ENCODE assay signal across 1 cellular context in genomic region chr17:13508916-13509315, GRCh38.
TF ChIP-seq lines count a peak whose summit lies in the region.

No MANE protein-coding gene starts in this region.

TF ChIP-seq in K562, 482 proteins besides CTCF, POLR2A, EP300 and RAD21:
- TF ChIP-seq CAMTA2 (CRISPR knock-in tag; conservative IDR thresholded peaks at IDR 0.05) (no peak), SMARCE1 (IDR thresholded peaks at IDR 0.05) (no peak), MEIS2 (IDR thresholded peaks at IDR 0.05; ENCODE audit: partially characterized antibody) (peak; percentile 5), ZFP91 (CRISPR knock-in tag; IDR thresholded peaks at IDR 0.05) (no peak), CREBBP (IDR thresholded peaks at IDR 0.05; ENCODE audit: low read depth, low read length) (no peak), PKNOX1 (IDR thresholded peaks at IDR 0.05) (0 out of 2 replicates have a peak, but pooled peaks have one; percentile 7), GABPA (tag; conservative IDR thresholded peaks at IDR 0.05; ENCODE audit: low read depth) (peak; percentile 35; the same call in 1 of the 2 replicates), HNRNPLL (IDR thresholded peaks at IDR 0.05; ENCODE audit: low read depth, low read length, poor library complexity, severe bottlenecking) (no peak), TEAD4 (IDR thresholded peaks at IDR 0.05; ENCODE audit: low read length) (0 out of 2 replicates have a peak, but pooled peaks have one; percentile 19), TEAD4 (CRISPR knock-in tag; IDR thresholded peaks at IDR 0.05; ENCODE audit: borderline replicate concordance) (no peak), SMARCB1 (IDR thresholded peaks at IDR 0.05; ENCODE audit: insufficient read length, low read depth) (no peak)
- TF ChIP-seq, protein P1, sequence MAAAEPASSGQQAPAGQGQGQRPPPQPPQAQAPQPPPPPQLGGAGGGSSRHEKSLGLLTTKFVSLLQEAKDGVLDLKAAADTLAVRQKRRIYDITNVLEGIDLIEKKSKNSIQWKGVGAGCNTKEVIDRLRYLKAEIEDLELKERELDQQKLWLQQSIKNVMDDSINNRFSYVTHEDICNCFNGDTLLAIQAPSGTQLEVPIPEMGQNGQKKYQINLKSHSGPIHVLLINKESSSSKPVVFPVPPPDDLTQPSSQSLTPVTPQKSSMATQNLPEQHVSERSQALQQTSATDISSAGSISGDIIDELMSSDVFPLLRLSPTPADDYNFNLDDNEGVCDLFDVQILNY (CRISPR knock-in tag; IDR thresholded peaks at IDR 0.05): no peak
- TF ChIP-seq, protein P2, sequence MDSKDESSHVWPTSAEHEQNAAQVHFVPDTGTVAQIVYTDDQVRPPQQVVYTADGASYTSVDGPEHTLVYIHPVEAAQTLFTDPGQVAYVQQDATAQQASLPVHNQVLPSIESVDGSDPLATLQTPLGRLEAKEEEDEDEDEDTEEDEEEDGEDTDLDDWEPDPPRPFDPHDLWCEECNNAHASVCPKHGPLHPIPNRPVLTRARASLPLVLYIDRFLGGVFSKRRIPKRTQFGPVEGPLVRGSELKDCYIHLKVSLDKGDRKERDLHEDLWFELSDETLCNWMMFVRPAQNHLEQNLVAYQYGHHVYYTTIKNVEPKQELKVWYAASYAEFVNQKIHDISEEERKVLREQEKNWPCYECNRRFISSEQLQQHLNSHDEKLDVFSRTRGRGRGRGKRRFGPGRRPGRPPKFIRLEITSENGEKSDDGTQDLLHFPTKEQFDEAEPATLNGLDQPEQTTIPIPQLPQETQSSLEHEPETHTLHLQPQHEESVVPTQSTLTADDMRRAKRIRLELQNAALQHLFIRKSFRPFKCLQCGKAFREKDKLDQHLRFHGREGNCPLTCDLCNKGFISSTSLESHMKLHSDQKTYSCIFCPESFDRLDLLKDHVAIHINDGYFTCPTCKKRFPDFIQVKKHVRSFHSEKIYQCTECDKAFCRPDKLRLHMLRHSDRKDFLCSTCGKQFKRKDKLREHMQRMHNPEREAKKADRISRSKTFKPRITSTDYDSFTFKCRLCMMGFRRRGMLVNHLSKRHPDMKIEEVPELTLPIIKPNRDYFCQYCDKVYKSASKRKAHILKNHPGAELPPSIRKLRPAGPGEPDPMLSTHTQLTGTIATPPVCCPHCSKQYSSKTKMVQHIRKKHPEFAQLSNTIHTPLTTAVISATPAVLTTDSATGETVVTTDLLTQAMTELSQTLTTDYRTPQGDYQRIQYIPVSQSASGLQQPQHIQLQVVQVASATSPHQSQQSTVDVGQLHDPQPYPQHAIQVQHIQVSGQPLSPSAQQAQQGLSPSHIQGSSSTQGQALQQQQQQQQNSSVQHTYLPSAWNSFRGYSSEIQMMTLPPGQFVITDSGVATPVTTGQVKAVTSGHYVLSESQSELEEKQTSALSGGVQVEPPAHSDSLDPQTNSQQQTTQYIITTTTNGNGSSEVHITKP (IDR thresholded peaks at IDR 0.05; ENCODE audit: partially characterized antibody): peak; percentile 12
- TF ChIP-seq, protein P3, sequence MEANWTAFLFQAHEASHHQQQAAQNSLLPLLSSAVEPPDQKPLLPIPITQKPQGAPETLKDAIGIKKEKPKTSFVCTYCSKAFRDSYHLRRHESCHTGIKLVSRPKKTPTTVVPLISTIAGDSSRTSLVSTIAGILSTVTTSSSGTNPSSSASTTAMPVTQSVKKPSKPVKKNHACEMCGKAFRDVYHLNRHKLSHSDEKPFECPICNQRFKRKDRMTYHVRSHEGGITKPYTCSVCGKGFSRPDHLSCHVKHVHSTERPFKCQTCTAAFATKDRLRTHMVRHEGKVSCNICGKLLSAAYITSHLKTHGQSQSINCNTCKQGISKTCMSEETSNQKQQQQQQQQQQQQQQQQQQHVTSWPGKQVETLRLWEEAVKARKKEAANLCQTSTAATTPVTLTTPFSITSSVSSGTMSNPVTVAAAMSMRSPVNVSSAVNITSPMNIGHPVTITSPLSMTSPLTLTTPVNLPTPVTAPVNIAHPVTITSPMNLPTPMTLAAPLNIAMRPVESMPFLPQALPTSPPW (CRISPR knock-in tag; IDR thresholded peaks at IDR 0.05): peak; percentile 15; the same call in 1 of the 2 replicates
- TF ChIP-seq, protein P4, sequence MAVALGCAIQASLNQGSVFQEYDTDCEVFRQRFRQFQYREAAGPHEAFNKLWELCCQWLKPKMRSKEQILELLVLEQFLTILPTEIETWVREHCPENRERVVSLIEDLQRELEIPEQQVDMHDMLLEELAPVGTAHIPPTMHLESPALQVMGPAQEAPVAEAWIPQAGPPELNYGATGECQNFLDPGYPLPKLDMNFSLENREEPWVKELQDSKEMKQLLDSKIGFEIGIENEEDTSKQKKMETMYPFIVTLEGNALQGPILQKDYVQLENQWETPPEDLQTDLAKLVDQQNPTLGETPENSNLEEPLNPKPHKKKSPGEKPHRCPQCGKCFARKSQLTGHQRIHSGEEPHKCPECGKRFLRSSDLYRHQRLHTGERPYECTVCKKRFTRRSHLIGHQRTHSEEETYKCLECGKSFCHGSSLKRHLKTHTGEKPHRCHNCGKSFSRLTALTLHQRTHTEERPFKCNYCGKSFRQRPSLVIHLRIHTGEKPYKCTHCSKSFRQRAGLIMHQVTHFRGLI (CRISPR knock-in tag; IDR thresholded peaks at IDR 0.05): no peak
- TF ChIP-seq, protein P5, sequence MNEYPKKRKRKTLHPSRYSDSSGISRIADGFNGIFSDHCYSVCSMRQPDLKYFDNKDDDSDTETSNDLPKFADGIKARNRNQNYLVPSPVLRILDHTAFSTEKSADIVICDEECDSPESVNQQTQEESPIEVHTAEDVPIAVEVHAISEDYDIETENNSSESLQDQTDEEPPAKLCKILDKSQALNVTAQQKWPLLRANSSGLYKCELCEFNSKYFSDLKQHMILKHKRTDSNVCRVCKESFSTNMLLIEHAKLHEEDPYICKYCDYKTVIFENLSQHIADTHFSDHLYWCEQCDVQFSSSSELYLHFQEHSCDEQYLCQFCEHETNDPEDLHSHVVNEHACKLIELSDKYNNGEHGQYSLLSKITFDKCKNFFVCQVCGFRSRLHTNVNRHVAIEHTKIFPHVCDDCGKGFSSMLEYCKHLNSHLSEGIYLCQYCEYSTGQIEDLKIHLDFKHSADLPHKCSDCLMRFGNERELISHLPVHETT (CRISPR knock-in tag; conservative IDR thresholded peaks at IDR 0.05 in 1 of 2, IDR thresholded peaks at IDR 0.05 in 1 of 2): 0 out of 4 replicates have a peak, but pooled peaks of 1 of the 2 experiments have one; percentile 29
- TF ChIP-seq, protein P6, sequence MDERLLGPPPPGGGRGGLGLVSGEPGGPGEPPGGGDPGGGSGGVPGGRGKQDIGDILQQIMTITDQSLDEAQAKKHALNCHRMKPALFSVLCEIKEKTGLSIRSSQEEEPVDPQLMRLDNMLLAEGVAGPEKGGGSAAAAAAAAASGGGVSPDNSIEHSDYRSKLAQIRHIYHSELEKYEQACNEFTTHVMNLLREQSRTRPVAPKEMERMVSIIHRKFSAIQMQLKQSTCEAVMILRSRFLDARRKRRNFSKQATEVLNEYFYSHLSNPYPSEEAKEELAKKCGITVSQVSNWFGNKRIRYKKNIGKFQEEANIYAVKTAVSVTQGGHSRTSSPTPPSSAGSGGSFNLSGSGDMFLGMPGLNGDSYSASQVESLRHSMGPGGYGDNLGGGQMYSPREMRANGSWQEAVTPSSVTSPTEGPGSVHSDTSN (CRISPR knock-in tag; IDR thresholded peaks at IDR 0.05; ENCODE audit: low read depth): no peak
- TF ChIP-seq, protein P6 (tag; conservative IDR thresholded peaks at IDR 0.05; ENCODE audit: low read depth): peak; percentile 58
- TF ChIP-seq, protein P7, sequence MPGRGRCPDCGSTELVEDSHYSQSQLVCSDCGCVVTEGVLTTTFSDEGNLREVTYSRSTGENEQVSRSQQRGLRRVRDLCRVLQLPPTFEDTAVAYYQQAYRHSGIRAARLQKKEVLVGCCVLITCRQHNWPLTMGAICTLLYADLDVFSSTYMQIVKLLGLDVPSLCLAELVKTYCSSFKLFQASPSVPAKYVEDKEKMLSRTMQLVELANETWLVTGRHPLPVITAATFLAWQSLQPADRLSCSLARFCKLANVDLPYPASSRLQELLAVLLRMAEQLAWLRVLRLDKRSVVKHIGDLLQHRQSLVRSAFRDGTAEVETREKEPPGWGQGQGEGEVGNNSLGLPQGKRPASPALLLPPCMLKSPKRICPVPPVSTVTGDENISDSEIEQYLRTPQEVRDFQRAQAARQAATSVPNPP (IDR thresholded peaks at IDR 0.05; ENCODE audit: borderline replicate concordance, insufficient read depth, insufficient read length): no peak
